ENCODE assay signal across 12 cellular contexts in the genomic region with DNA sequence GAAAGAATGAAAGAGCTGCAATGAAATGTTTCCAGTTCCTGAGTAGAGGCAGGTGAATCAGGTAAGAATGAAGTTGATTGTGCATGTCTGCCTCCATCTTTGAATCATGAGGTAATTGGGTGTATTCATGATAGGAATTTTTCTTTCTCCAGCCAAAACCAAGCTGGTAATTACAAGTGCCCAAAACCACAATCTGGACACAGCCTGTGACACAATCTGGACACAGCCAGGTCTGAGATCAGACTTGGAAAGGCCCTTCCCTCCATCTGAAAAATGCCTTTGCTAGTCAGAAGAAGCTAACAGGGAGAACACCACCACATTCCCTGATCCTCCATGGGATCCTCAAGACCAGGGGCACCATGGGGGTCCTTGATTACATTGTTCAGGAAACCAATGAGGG.
DNase-seq lines count a peak whose midpoint lies in the region; ATAC-seq lines count a peak whose summit lies in the region.
"Had no signal": no experiment of that assay in that cellular context is flagged by ENCODE, and none has a peak within 500 bp of the region (broad histone marks: within the 10 kb centered on the region; RNA-seq: fewer than 3 reads in every experiment).

No MANE protein-coding gene starts in this region.

- DNase-seq in ELR (ENCODE audit: low read depth) (peak; percentile 63), RPMI7951 (ENCODE audit: low read depth) (peak; percentile 94), fibroblast of gingiva (ENCODE audit: low read depth) (peak; percentile 73), renal cortical epithelial cell (ENCODE audit: low read depth) (peak; percentile 88)
- DNase-seq: activated naive CD4-positive, alpha-beta T cell treated with anti-CD3 and anti-CD28 coated beads, Interleukin-2, amount 50 U/mL, for 16 hours; CD8-positive, alpha-beta memory T cell; colonic mucosa; NCI-H82; stimulated activated naive CD8-positive, alpha-beta T cell treated with anti-CD3 and anti-CD28 coated beads, Interleukin-15, Interleukin-2, amounts not matched to agents 100 U/mL and 50 U/mL, for 24 hours had no signal

- no peak for ATAC-seq in GM18870 (IDR thresholded peaks at IDR 0.05; ENCODE audit: unreplicated experiment)
- no peak for ATAC-seq in esophagus mucosa
- no peak for ATAC-seq in GM21381 (IDR thresholded peaks at IDR 0.05; ENCODE audit: unreplicated experiment)
- ATAC-seq: stimulated activated naive CD8-positive, alpha-beta T cell treated with anti-CD3 and anti-CD28 coated beads, Interleukin-15, Interleukin-2, amounts not matched to agents 100 U/mL and 50 U/mL, for 24 hours had no signal
